Comparison of ENCODE assay signal across 9 cellular contexts in the genomic region with DNA sequence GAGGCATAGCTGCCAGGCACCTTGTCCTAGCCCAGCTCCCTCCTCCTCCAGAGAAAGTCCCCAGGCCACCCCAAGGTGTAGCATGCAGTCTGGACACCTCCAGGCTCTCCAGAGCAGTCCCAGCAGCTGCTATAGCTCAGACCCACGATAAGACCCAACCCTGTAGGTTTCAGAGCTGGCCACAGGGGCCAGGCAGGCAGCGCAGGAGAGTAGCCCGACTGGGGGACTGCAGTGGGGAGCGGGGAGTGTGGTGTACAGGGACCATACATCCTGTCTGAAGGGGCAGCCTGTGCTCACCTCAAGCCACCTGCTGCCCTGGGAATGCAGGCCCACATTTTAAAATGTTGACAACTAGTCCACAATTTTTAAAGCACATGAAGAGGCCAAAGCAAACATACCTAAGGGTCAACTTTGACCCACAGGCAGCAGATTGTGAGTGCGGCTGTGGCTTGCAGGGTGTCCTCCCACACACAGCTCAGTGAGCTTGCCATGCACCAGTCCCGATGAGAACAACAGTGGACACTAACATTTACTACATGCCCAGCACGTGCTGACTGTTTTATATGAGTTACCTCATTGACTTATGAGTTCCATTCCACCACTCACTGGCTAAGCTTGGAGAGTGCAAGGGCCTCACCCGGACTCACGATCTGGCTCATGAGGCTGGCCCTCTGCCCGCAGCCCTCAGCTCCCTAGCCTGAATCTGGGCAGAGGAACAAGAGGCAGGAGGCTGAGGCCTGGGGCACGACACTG.
DNase-seq lines count a peak whose midpoint lies in the region; ATAC-seq and TF ChIP-seq lines count a peak whose summit lies in the region.
"Had no signal": no experiment of that assay in that cellular context is flagged by ENCODE, and none has a peak within 500 bp of the region (broad histone marks: within the 10 kb centered on the region; RNA-seq: fewer than 3 reads in every experiment).

No MANE protein-coding gene starts in this region.

- H3K36me3 ChIP-seq in lower lobe of right lung (no peaks in the 10 kb centered on the region), upper lobe of right lung (no peaks in the 10 kb centered on the region)

- TF ChIP-seq POLR2A in lower leg skin (IDR thresholded peaks at IDR 0.05), result no peak

- H3K4me3 ChIP-seq in epithelial cell of proximal tubule (ENCODE audit: low read depth, low read length) (no peak overlapping the region), lower lobe of right lung (no peak overlapping the region), upper lobe of right lung (no peak overlapping the region), lower leg skin (ENCODE audit: low read depth, poor library complexity, severe bottlenecking) (no peak overlapping the region)

- H3K9me3 ChIP-seq in lower lobe of right lung, result no peaks in the 10 kb centered on the region
- H3K9me3 ChIP-seq in upper lobe of right lung, result no peaks in the 10 kb centered on the region

- TF ChIP-seq CTCF in epithelial cell of proximal tubule (conservative IDR thresholded peaks at IDR 0.05; ENCODE audit: low read depth, low read length), result no peak
- no peak for TF ChIP-seq CTCF in lower lobe of right lung (IDR thresholded peaks at IDR 0.05)
- no peak for TF ChIP-seq CTCF in upper lobe of right lung (IDR thresholded peaks at IDR 0.05)
- TF ChIP-seq CTCF in lower leg skin (IDR thresholded peaks at IDR 0.05), result no peak

- intact Hi-C loops in lower lobe of right lung (cut with DNase I), result no loop called here
- intact Hi-C loops in upper lobe of right lung (cut with DNase I), result no loop called here
- intact Hi-C loops in lower leg skin (cut with DNase I; ENCODE audit: low total_unique reads), result no loop called here

- peaks cover 25% of the 10 kb centered on the region for H3K4me1 ChIP-seq in lower lobe of right lung
- peaks cover 18% of the 10 kb centered on the region for H3K4me1 ChIP-seq in upper lobe of right lung

- no peak overlapping the region for H3K27ac ChIP-seq in lower lobe of right lung
- no peak overlapping the region for H3K27ac ChIP-seq in upper lobe of right lung

- peak; percentile 30 for DNase-seq in DMS 273 (lab: John Stamatoyannopoulos, UW; ENCODE audit: unreplicated experiment)
- DNase-seq in DMS 273 treated with DMSO at 0.1 percent for 48 hours (lab: John Stamatoyannopoulos, UW), result no peak
- peak; percentile 69 for DNase-seq in epithelial cell of proximal tubule (ENCODE audit: low read depth)
- peak; percentile 67 for DNase-seq in lower lobe of right lung
- DNase-seq in upper lobe of right lung, result peak; percentile 77
- DNase-seq in lower leg skin (ENCODE audit: low spot score in 2 of 2), result no peak
- no peak for DNase-seq in NCI-H345 treated with DMSO at 0.1 percent for 48 hours (lab: John Stamatoyannopoulos, UW; ENCODE audit: unreplicated experiment)
- DNase-seq: NCI-H774 had no signal

- 70 to 72% methylated on average over 8 to 11 of the region's 11 CpGs for WGBS in lower leg skin, 2 donors

- H3K27me3 ChIP-seq in lower lobe of right lung (ENCODE audit: low read depth) (no peaks in the 10 kb centered on the region), upper lobe of right lung (no peaks in the 10 kb centered on the region)

- ATAC-seq in lower lobe of right lung (peak; percentile 63 to 66), upper lobe of right lung (peak; percentile 67), GM18909 (IDR thresholded peaks at IDR 0.05; ENCODE audit: poor library complexity, unreplicated experiment) (no peak)

Comparison
In these comparisons a context has a peak if more than half of its experiments do, and no peak if none do; other contexts are left out.
1. DNase-seq: peak in DMS 273 (single experiment), epithelial cell of proximal tubule (single experiment), lower lobe of right lung (single experiment) and upper lobe of right lung (single experiment); none in DMS 273 treated with DMSO at 0.1 percent for 48 hours (single experiment), lower leg skin (0 of 2) and NCI-H345 treated with DMSO at 0.1 percent for 48 hours (single experiment).